Comparison of ENCODE assay signal across 8 cellular contexts in the genomic region with DNA sequence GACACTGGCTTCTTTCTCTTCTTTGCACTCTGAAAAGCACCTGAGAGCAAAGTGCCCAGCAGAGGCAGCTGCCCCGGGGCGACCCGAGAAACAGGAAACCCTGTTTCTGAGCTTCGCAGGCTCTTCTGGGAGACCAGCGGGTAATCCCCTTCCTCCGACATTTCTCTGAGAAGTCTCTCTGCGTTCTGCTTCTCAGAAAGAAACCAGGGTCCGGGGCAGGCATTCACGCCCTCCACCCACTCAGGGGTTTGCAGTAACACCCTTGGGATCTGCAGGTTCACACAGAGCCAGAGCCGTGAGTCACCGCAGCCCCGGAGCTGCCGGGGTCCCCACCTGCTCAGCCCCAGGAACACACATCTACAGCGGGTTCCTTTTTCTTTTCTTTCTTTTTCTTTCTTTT.
DNase-seq lines count a peak whose midpoint lies in the region; ATAC-seq and TF ChIP-seq lines count a peak whose summit lies in the region.

No MANE protein-coding gene starts in this region.

- TF ChIP-seq RAD21 in SK-N-SH (IDR thresholded peaks at IDR 0.05; ENCODE audit: low read length): no peak

- CTCF ChIA-PET in SK-N-SH (lab: Yijun Ruan, JAX) (no interaction called here), WTC11 (lab: Charles Lee) (interaction anchor here (0.8 to 3.2 kb wide), 6 partner anchors 17 to 86 kb away, joined by 3 to 10 read pairs (median 4); partner anchors contain the start of gene GADD45B)

- H3K4me2 ChIP-seq in SK-N-SH (no peak overlapping the region), mesenchymal stem cell (ENCODE audit: low read length, poor library complexity, severe bottlenecking) (peak overlapping the region; percentile 38)

- no peak overlapping the region for H4K8ac ChIP-seq in mesenchymal stem cell (ENCODE audit: low read length)

- H3K4ac ChIP-seq in mesenchymal stem cell (ENCODE audit: low read depth in 1 of 2, low read length in 2 of 2): no peak overlapping the region

- H3K4me3 Mint-ChIP-seq in WTC11: no peak overlapping the region

- H3K9me3 ChIP-seq in SK-N-SH (no peaks in the 10 kb centered on the region), mesenchymal stem cell (ENCODE audit: control insufficient read depth, low read length) (no peaks in the 10 kb centered on the region), aorta (ENCODE audit: control insufficient read depth, low read length) (no peaks in the 10 kb centered on the region), psoas muscle (no peaks in the 10 kb centered on the region)

- no peak for TF ChIP-seq EP300 in SK-N-SH (IDR thresholded peaks at IDR 0.05; ENCODE audit: borderline replicate concordance in 1 of 2, low read depth in 1 of 2, low read length in 1 of 2)

- TF ChIP-seq CTCF in SK-N-SH (IDR thresholded peaks at IDR 0.05) (no peak), psoas muscle (IDR thresholded peaks at IDR 0.05) (no peak), WTC11 (IDR thresholded peaks at IDR 0.05) (no peak)

- H3K4me1 ChIP-seq in SK-N-SH (ENCODE audit: control insufficient read depth in 1 of 2, insufficient read depth in 2 of 2, low read depth in 1 of 2, low read length in 1 of 2) (no peaks in the 10 kb centered on the region), mesenchymal stem cell (ENCODE audit: control insufficient read depth, insufficient read depth, low read depth, low read length) (peaks cover 6% of the 10 kb centered on the region), aorta (ENCODE audit: control insufficient read depth in 1 of 2, insufficient read depth in 2 of 2, low read length in 2 of 2) (no peaks in the 10 kb centered on the region), psoas muscle (no peaks in the 10 kb centered on the region)

- H2BK15ac ChIP-seq in mesenchymal stem cell (ENCODE audit: low read depth, poor library complexity, severe bottlenecking): no peak overlapping the region

- no peak overlapping the region for H2BK120ac ChIP-seq in mesenchymal stem cell (ENCODE audit: low read depth, low read length)

- H3K18ac ChIP-seq in mesenchymal stem cell (ENCODE audit: low read depth in 1 of 2, low read length in 2 of 2): no peak overlapping the region

- H3K27ac ChIP-seq in SK-N-SH (ENCODE audit: low read depth in 2 of 2, low read length in 1 of 2) (no peak overlapping the region), mesenchymal stem cell (ENCODE audit: low read length, poor library complexity, severe bottlenecking) (no peak overlapping the region), aorta (ENCODE audit: low read depth in 1 of 2, low read length in 2 of 2) (no peak overlapping the region), psoas muscle (no peak overlapping the region)

- H4K20me1 ChIP-seq in SK-N-SH (ENCODE audit: insufficient read depth): no peaks in the 10 kb centered on the region

- no peak overlapping the region for H4K91ac ChIP-seq in mesenchymal stem cell (ENCODE audit: low read length)

- no peaks in the 10 kb centered on the region for H3K36me3 Mint-ChIP-seq in WTC11

- POLR2A ChIA-PET in SK-N-SH (lab: Yijun Ruan, JAX): interaction anchor here (0.6 kb wide), 1 partner anchor 667 kb away, joined by 4 read pairs; no protein-coding TSS in a partner anchor
- POLR2A ChIA-PET in WTC11 (lab: Charles Lee): no interaction called here

- H3K79me1 ChIP-seq in mesenchymal stem cell (replicated peaks; ENCODE audit: low read length, poor library complexity, severe bottlenecking): no peaks in the 10 kb centered on the region

- no peak overlapping the region for H2AK5ac ChIP-seq in mesenchymal stem cell (ENCODE audit: low read length, severe bottlenecking)

- H3K36me3 ChIP-seq in SK-N-SH (replicated peaks in 1 of 2; ENCODE audit: control insufficient read depth in 1 of 2, insufficient read depth in 2 of 2, low read length in 1 of 2) (no peaks in the 10 kb centered on the region), mesenchymal stem cell (ENCODE audit: control insufficient read depth in 1 of 2, insufficient read depth in 2 of 2, low read depth in 1 of 2, low read length in 2 of 2) (no peaks in the 10 kb centered on the region), aorta (ENCODE audit: control insufficient read depth in 1 of 2, insufficient read depth in 2 of 2, low read length in 1 of 2) (no peaks in the 10 kb centered on the region), psoas muscle (ENCODE audit: insufficient read depth in 1 of 2, low read depth in 1 of 2) (no peaks in the 10 kb centered on the region)

- no peaks in the 10 kb centered on the region for H3K27me3 Mint-ChIP-seq in WTC11 (ENCODE audit: low read depth)

- H3K9me2 ChIP-seq in SK-N-SH: no peaks in the 10 kb centered on the region

- intact Hi-C loops in aorta (cut with DNase I) (no loop called here), psoas muscle (cut with DNase I) (no loop called here)

- H3K27ac Mint-ChIP-seq in WTC11: no peak overlapping the region; the same call in 1 of the 2 replicates

- H3K9me3 Mint-ChIP-seq in WTC11: no peaks in the 10 kb centered on the region

- WGBS in SK-N-SH (ENCODE audit: low lambda C conversion rate): 52% methylated on average over 11 of the region's 14 CpGs
- 60% methylated on average over 14 of the region's 14 CpGs for WGBS in mesenchymal stem cell
- 56 to 64% methylated on average over 14 of the region's 14 CpGs for WGBS in aorta, 2 donors
- 55 to 70% (median 63%) methylated on average over 14 of the region's 14 CpGs for WGBS in psoas muscle, 3 donors

- no peak overlapping the region for H2BK12ac ChIP-seq in mesenchymal stem cell (ENCODE audit: low read length in 2 of 2)

- H3F3A ChIP-seq in SK-N-SH (replicated peaks; ENCODE audit: insufficient read depth): no peaks in the 10 kb centered on the region

- H3K27me3 ChIP-seq in SK-N-SH (ENCODE audit: insufficient read depth): no peaks in the 10 kb centered on the region
- peaks cover 4 to 30% of the 10 kb centered on the region in 2 experiments for H3K27me3 ChIP-seq in mesenchymal stem cell (ENCODE audit: control insufficient read depth in 1 of 2, insufficient read depth in 1 of 2, low read length in 2 of 2)
- no peaks in the 10 kb centered on the region for H3K27me3 ChIP-seq in aorta (ENCODE audit: control insufficient read depth in 1 of 2, insufficient read depth in 2 of 2, low read length in 1 of 2)
- H3K27me3 ChIP-seq in psoas muscle (ENCODE audit: insufficient read depth in 3 of 3, low read length in 2 of 3): no peaks in the 10 kb centered on the region

- H3K23ac ChIP-seq in mesenchymal stem cell (ENCODE audit: low read length in 2 of 2): no peak overlapping the region

- no peaks in the 10 kb centered on the region for H3K79me2 ChIP-seq in SK-N-SH (ENCODE audit: insufficient read depth)

- H2AFZ ChIP-seq in SK-N-SH (ENCODE audit: low read depth) (no peak overlapping the region), mesenchymal stem cell (ENCODE audit: low read depth, low read length) (no peak overlapping the region)

- H3K4me3 ChIP-seq in SK-N-SH (ENCODE audit: low read depth in 2 of 2, low read length in 1 of 2) (no peak overlapping the region), mesenchymal stem cell (ENCODE audit: insufficient read depth in 1 of 2, low read depth in 1 of 2, low read length in 2 of 2) (no peak overlapping the region), aorta (ENCODE audit: low read length in 2 of 2) (no peak overlapping the region), psoas muscle (no peak overlapping the region)

- H2BK5ac ChIP-seq in mesenchymal stem cell (ENCODE audit: low read depth, low read length, poor library complexity, severe bottlenecking): no peak overlapping the region

- H3K4me1 Mint-ChIP-seq in WTC11: peaks cover 16% of the 10 kb centered on the region

- DNase-seq in SK-N-SH (no peak), mesenchymal stem cell (no peak), aorta (peak; percentile 45 to 62), psoas muscle (no peak), WTC11 (ENCODE audit: low spot score) (no peak)
- DNase-seq in activated CD8-positive, alpha-beta memory T cell treated with anti-CD3 and anti-CD28 coated beads, Interleukin-2, amount 50 U/mL, for 4 hours: peak; percentile 72

- H3K14ac ChIP-seq in mesenchymal stem cell (ENCODE audit: low read length in 2 of 2): no peak overlapping the region

- H3K9ac ChIP-seq in SK-N-SH: no peak overlapping the region
- H3K9ac ChIP-seq in mesenchymal stem cell (ENCODE audit: low read length): no peak overlapping the region

- ATAC-seq in SK-N-SH treated with all-trans-retinoic acid at 6 μM for 48 hours (peak; percentile 38; the same call in 1 of the 3 replicates), HG03442 (IDR thresholded peaks at IDR 0.05; ENCODE audit: unreplicated experiment) (peak; percentile 79), aorta (ENCODE audit: low FRiP score) (no peak), psoas muscle (no peak), WTC11 (no peak; the same call in 1 of the 2 replicates)

TF ChIP-seq in SK-N-SH treated with all-trans-retinoic acid at 6 μM for 48 hours, 23 proteins besides CTCF, POLR2A, EP300 and RAD21:
- TF ChIP-seq SNAI2 (CRISPR knock-in tag; IDR thresholded peaks at IDR 0.05) (no peak), OSR1 (CRISPR knock-in tag; IDR thresholded peaks at IDR 0.05) (no peak)

TF ChIP-seq in SK-N-SH, 30 proteins besides CTCF, POLR2A, EP300 and RAD21 (continues in another document):
- TF ChIP-seq GABPA (IDR thresholded peaks at IDR 0.05; ENCODE audit: low read depth): no peak
- no peak for TF ChIP-seq RCOR1 (IDR thresholded peaks at IDR 0.05; ENCODE audit: low read length)
- no peak for TF ChIP-seq NRF1 (IDR thresholded peaks at IDR 0.05; ENCODE audit: low read depth, low read length)
- TF ChIP-seq, protein P1, sequence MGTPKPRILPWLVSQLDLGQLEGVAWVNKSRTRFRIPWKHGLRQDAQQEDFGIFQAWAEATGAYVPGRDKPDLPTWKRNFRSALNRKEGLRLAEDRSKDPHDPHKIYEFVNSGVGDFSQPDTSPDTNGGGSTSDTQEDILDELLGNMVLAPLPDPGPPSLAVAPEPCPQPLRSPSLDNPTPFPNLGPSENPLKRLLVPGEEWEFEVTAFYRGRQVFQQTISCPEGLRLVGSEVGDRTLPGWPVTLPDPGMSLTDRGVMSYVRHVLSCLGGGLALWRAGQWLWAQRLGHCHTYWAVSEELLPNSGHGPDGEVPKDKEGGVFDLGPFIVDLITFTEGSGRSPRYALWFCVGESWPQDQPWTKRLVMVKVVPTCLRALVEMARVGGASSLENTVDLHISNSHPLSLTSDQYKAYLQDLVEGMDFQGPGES (IDR thresholded peaks at IDR 0.05; ENCODE audit: low read depth, low read length): no peak

TF ChIP-seq in WTC11, 78 proteins besides CTCF, POLR2A, EP300 and RAD21 (continues in another document):
- no peak for TF ChIP-seq USF1 (CRISPR knock-in tag; IDR thresholded peaks at IDR 0.05)
- TF ChIP-seq ETV6 (CRISPR knock-in tag; IDR thresholded peaks at IDR 0.05): no peak

Comparison
In these comparisons a context has a peak if more than half of its experiments do, and no peak if none do; other contexts are left out.
1. ATAC-seq: peak in SK-N-SH treated with all-trans-retinoic acid at 6 μM for 48 hours (single experiment) and HG03442 (single experiment); none in aorta (single experiment), psoas muscle (0 of 4) and WTC11 (single experiment).
2. DNase-seq: peak in activated CD8-positive, alpha-beta memory T cell treated with anti-CD3 and anti-CD28 coated beads, Interleukin-2, amount 50 U/mL, for 4 hours (single experiment) and aorta (2 of 2); none in SK-N-SH (single experiment), mesenchymal stem cell (single experiment), psoas muscle (0 of 2) and WTC11 (single experiment).